ENCODE assay signal across 1 cellular context in the genomic region with DNA sequence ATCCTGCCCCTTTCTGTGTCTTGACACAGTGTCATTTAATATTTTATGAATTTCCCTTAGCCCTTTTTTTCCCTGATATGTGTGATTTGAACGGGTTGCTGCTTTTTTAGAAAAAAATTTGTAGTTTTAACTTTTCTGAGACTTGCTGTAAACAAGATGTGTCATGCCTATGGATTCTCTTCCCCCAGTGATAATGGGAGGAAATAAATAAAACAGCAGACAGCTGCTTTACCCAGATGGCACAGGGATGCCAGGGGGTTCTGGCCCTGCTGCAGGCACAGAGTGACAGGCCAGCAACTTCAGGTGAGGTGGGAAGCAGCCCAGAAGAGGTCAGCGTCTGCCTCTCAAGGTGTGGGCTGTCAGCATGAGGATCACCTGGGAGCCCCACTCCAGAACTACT.
TF ChIP-seq lines count a peak whose summit lies in the region.

No MANE protein-coding gene starts in this region.

TF ChIP-seq in IMR-90, 13 proteins besides CTCF, POLR2A, EP300 and RAD21 (continued from another document):
- TF ChIP-seq MAFK (IDR thresholded peaks at IDR 0.05; ENCODE audit: low read depth, low read length): no peak
